8 cellular contexts compared by ENCODE assay signal in the genomic region with DNA sequence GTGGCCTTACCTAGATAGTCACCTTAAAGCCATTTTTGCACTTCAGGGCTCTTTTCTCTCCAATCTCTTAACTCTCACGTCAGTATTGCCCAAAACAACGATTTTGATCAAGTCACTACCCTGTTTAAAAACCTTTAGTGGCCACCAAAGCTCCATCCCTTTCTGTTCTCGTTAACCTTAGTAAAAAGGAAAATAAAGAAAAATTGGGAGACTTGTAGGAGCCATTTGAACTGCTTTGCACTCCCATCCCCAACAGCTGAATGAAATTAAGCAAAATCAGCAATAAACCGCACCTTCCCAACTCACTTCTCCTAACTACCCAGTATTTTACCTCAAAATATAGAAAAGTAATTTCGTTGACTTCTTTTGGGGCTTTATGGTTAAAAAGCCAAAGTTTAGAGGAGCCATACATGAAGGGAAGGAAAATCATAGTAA. TPM values are rescaled to one million over a fixed set of nuclear protein-coding genes. Genes with fewer than 3 reads are reported as not detected.
DNase-seq lines count a peak whose midpoint lies in the region; ATAC-seq, FAIRE-seq and TF ChIP-seq lines count a peak whose summit lies in the region.

No MANE protein-coding gene starts in this region.

- no peak for DNase-seq in H9
- no peak for DNase-seq in activated CD4-positive, alpha-beta memory T cell treated with anti-CD3 and anti-CD28 coated beads for 36 hours
- DNase-seq in glutamatergic neuron = no peak
- no peak for DNase-seq in HTR-8/SVneo (ENCODE audit: insufficient read length, low spot score)
- no peak for DNase-seq in CD1c-positive myeloid dendritic cell (ENCODE audit: extremely low spot score)
- no peak for DNase-seq in SW 1271 (lab: John Stamatoyannopoulos, UW)

- ATAC-seq in GM18517 (IDR thresholded peaks at IDR 0.05; ENCODE audit: unreplicated experiment) = no peak

- no peak overlapping the region for H4K91ac ChIP-seq in H9 (ENCODE audit: insufficient read length, low read depth, low read length)

- H2AK5ac ChIP-seq in H9 (ENCODE audit: insufficient read length, low read length) = no peak overlapping the region

- H3K27ac Mint-ChIP-seq in H9 (peak overlapping the region in 1 of 3 experiments; percentile 89; a peak in 3 of 7 replicates), glutamatergic neuron (ENCODE audit: unreplicated experiment) (peak overlapping the region; percentile 83)
- peak overlapping the region; percentile 79 for H3K27ac Mint-ChIP-seq in activated CD4-positive, alpha-beta memory T cell treated with anti-CD3 and anti-CD28 coated beads for 36 hours

- H2BK120ac ChIP-seq in H9 (ENCODE audit: low read depth, low read length, poor library complexity, severe bottlenecking) = no peak overlapping the region

- peak overlapping the region; percentile 93 to 98 for H3K4me3 Mint-ChIP-seq in H9
- peak overlapping the region; percentile 93 for H3K4me3 Mint-ChIP-seq in activated CD4-positive, alpha-beta memory T cell treated with anti-CD3 and anti-CD28 coated beads for 36 hours
- peak overlapping the region; percentile 91 for H3K4me3 Mint-ChIP-seq in glutamatergic neuron (ENCODE audit: unreplicated experiment)

- peaks cover 26% of the 10 kb centered on the region for H3K79me2 ChIP-seq in H9 (ENCODE audit: insufficient read depth, low read length)

- H3K9me3 ChIP-seq in H9 (ENCODE audit: control insufficient read depth, low read depth, low read length) = no peaks in the 10 kb centered on the region
- H3K9me3 ChIP-seq in skeletal muscle satellite cell (replicated peaks; ENCODE audit: low read length) = no peaks in the 10 kb centered on the region

- no peak overlapping the region for H2AFZ ChIP-seq in H9 (ENCODE audit: low read length)

- no peak overlapping the region for H2BK20ac ChIP-seq in H9 (ENCODE audit: low read depth, low read length, poor library complexity, severe bottlenecking)

- no peak for FAIRE-seq in HTR-8/SVneo (lab: Jason Lieb, UNC)

- H3K9me3 Mint-ChIP-seq in H9 (no peaks in the 10 kb centered on the region), glutamatergic neuron (ENCODE audit: unreplicated experiment) (peaks cover 9% of the 10 kb centered on the region)
- H3K9me3 Mint-ChIP-seq in activated CD4-positive, alpha-beta memory T cell treated with anti-CD3 and anti-CD28 coated beads for 36 hours = no peaks in the 10 kb centered on the region

- POLR2A ChIA-PET in activated CD4-positive, alpha-beta memory T cell treated with anti-CD3 and anti-CD28 coated beads for 36 hours (lab: Charles Lee) = interaction anchor here (1.3 to 1.9 kb wide), 2 partner anchors 9 to 888 kb away, joined by 4 to 18 read pairs; a partner anchor contains a TSS

- intact Hi-C loops in activated CD4-positive, alpha-beta memory T cell treated with anti-CD3 and anti-CD28 coated beads for 36 hours (cut with micrococcal nuclease) = loop anchor here (1.0 to 10.0 kb wide), 10 partner anchors 9 to 889 kb away; a partner anchor contains a TSS

- no peak overlapping the region for H3K4ac ChIP-seq in H9 (ENCODE audit: low read depth, low read length)

- H4K5ac ChIP-seq in H9 (ENCODE audit: insufficient read length, low read depth, low read length) = no peak overlapping the region

- H3K27ac ChIP-seq in H9 (ENCODE audit: insufficient read length, low read depth, low read length) = no peak overlapping the region

- no peak overlapping the region for H2BK12ac ChIP-seq in H9 (ENCODE audit: insufficient read length, low read depth, low read length)

- H3K4me1 ChIP-seq in H9 (ENCODE audit: insufficient read depth, low read length) (peaks cover 4% of the 10 kb centered on the region; the same call in 1 of the 2 replicates), skeletal muscle satellite cell (ENCODE audit: control insufficient read depth, insufficient read depth, low read length) (peaks cover 9% of the 10 kb centered on the region)

- H3K4me2 ChIP-seq in H9 (ENCODE audit: insufficient read depth, insufficient read length, low read length) (peak overlapping the region; percentile 54), skeletal muscle satellite cell (ENCODE audit: low read length) (peak overlapping the region; percentile 92)

- CTCF ChIA-PET in activated CD4-positive, alpha-beta memory T cell treated with anti-CD3 and anti-CD28 coated beads for 36 hours (lab: Charles Lee) = interaction anchor here (0.8 to 2.4 kb wide), 2 partner anchors 37 to 197 kb away, joined by 3 to 9 read pairs; no protein-coding TSS in a partner anchor

- no peak overlapping the region for H3T11ph ChIP-seq in H9 (ENCODE audit: low read length)

- no peaks in the 10 kb centered on the region for H3K36me3 ChIP-seq in skeletal muscle satellite cell (ENCODE audit: insufficient read depth, low read length)

- H3K27me3 Mint-ChIP-seq in H9 (ENCODE audit: low read depth) (no peaks in the 10 kb centered on the region), glutamatergic neuron (ENCODE audit: unreplicated experiment) (peaks cover 5% of the 10 kb centered on the region)
- H3K27me3 Mint-ChIP-seq in activated CD4-positive, alpha-beta memory T cell treated with anti-CD3 and anti-CD28 coated beads for 36 hours = no peaks in the 10 kb centered on the region

- no peak overlapping the region for H3K14ac ChIP-seq in H9 (ENCODE audit: insufficient read depth, low read length)

- H3K56ac ChIP-seq in H9 (ENCODE audit: insufficient read length, low read depth, low read length) = no peak overlapping the region

- H3K27me3 ChIP-seq in H9 (ENCODE audit: insufficient read depth, low read length) (no peaks in the 10 kb centered on the region), skeletal muscle satellite cell (ENCODE audit: control insufficient read depth, insufficient read depth, low read length) (no peaks in the 10 kb centered on the region)

- H3K18ac ChIP-seq in H9 (ENCODE audit: insufficient read length, low read depth, low read length) = no peak overlapping the region

- H4K20me1 ChIP-seq in H9 (ENCODE audit: control insufficient read depth, insufficient read depth, insufficient read length) = no peaks in the 10 kb centered on the region

- H3K36me3 Mint-ChIP-seq in H9 (ENCODE audit: insufficient read depth in 1 of 3, low read depth in 3 of 3) (no peaks in the 10 kb centered on the region), glutamatergic neuron (ENCODE audit: unreplicated experiment) (no peaks in the 10 kb centered on the region)
- no peaks in the 10 kb centered on the region for H3K36me3 Mint-ChIP-seq in activated CD4-positive, alpha-beta memory T cell treated with anti-CD3 and anti-CD28 coated beads for 36 hours

- H2BK5ac ChIP-seq in H9 (ENCODE audit: insufficient read length, low read length) = no peak overlapping the region

- peak overlapping the region; percentile 86 for H3K4me3 ChIP-seq in skeletal muscle satellite cell (ENCODE audit: low read length)

- no peak for TF ChIP-seq CTCF in H9 (conservative IDR thresholded peaks at IDR 0.05)
- no peak for TF ChIP-seq CTCF in glutamatergic neuron (IDR thresholded peaks at IDR 0.05; ENCODE audit: partially characterized antibody, unreplicated experiment)

- H3K9ac ChIP-seq in H9 (ENCODE audit: extremely low read depth, insufficient read length, low read length) (no peak overlapping the region), skeletal muscle satellite cell (ENCODE audit: low read depth, low read length) (peak overlapping the region; percentile 93)

- H3K79me1 ChIP-seq in H9 (ENCODE audit: insufficient read depth, low read depth, low read length, poor library complexity, severe bottlenecking) = no peaks in the 10 kb centered on the region

- H3K23ac ChIP-seq in H9 (ENCODE audit: insufficient read length, low read depth, low read length) = no peak overlapping the region

- no CpG with 5 or more reads among the region's 5 CpGs for WGBS in H9 (ENCODE audit: extremely low coverage, insufficient read length, low lambda C conversion rate)

- H3K23me2 ChIP-seq in H9 (ENCODE audit: insufficient read length, low read depth, low read length, poor library complexity, severe bottlenecking) = no peaks in the 10 kb centered on the region

- no peak overlapping the region for H2BK15ac ChIP-seq in H9 (ENCODE audit: low read depth, low read length)

- H4K8ac ChIP-seq in H9 (replicated peaks; ENCODE audit: insufficient read length, low read depth, low read length) = no peak overlapping the region

- peaks cover 45 to 46% of the 10 kb centered on the region in 2 experiments for H3K4me1 Mint-ChIP-seq in H9
- H3K4me1 Mint-ChIP-seq in activated CD4-positive, alpha-beta memory T cell treated with anti-CD3 and anti-CD28 coated beads for 36 hours (ENCODE audit: low read depth) = peaks cover 37% of the 10 kb centered on the region
- H3K4me1 Mint-ChIP-seq in glutamatergic neuron (ENCODE audit: low read depth, unreplicated experiment) = peaks cover 16% of the 10 kb centered on the region

RNA-seq across cellular contexts. Expression of a gene that starts 0.7 kb away (rescaled TPM):
- total RNA-seq in H9 (2021) (63.2 and 66.7 TPM in 2 replicates), glutamatergic neuron (ENCODE audit: unreplicated experiment) (30.3 TPM)
- total RNA-seq in activated CD4-positive, alpha-beta memory T cell treated with anti-CD3 and anti-CD28 coated beads for 36 hours = 10 to 100 TPM; 54.6 to 63.2 TPM
- total RNA-seq in skeletal muscle satellite cell (2012; rRNA removed) = 64.4 and 68.8 TPM in 2 replicates
